8 cellular contexts compared by ENCODE assay signal in genomic region chr3:4302747-4303146, GRCh38. TPM values are rescaled to one million over a fixed set of nuclear protein-coding genes. Genes with fewer than 3 reads are reported as not detected.
DNase-seq lines count a peak whose midpoint lies in the region; ATAC-seq, FAIRE-seq and TF ChIP-seq lines count a peak whose summit lies in the region.

No MANE protein-coding gene starts in this region.

- POLR2A ChIA-PET in GM12878 (lab: Charles Lee) = no interaction called here

- SMC1A ChIA-PET in GM12878 (lab: Charles Lee; ENCODE audit: uncharacterized antibody, unreplicated experiment) = no interaction called here

- in situ Hi-C loops in GM12878 (cut with MboI) = no loop called here

- BruUV-seq in GM12878 (replicated peaks; lab: Mats Ljungman, UMichigan) = no TSS peak

- 55% methylated on average over 11 of the region's 11 CpGs for WGBS in GM12878 (ENCODE audit: insufficient coverage, insufficient replicate concordance, low lambda C conversion rate, missing lambda C conversion rate)
- WGBS in lung, 2 donors = 71 to 82% methylated on average over 11 of the region's 11 CpGs

- H3K36me3 ChIP-seq in GM12878 (ENCODE audit: control insufficient read depth in 2 of 2, insufficient read depth in 2 of 2, low read length in 1 of 2) = no peaks in the 10 kb centered on the region
- H3K36me3 ChIP-seq in lung (ENCODE audit: control insufficient read depth in 2 of 2, insufficient read depth in 2 of 2, low read length in 2 of 2) = no peaks in the 10 kb centered on the region
- H3K36me3 ChIP-seq in uterus = no peaks in the 10 kb centered on the region

- no peak for TF ChIP-seq POLR2A in GM12878 (IDR thresholded peaks at IDR 0.05; ENCODE audit: low read depth, low read length)
- no peak for TF ChIP-seq POLR2A in uterus (IDR thresholded peaks at IDR 0.05)
- no peak for TF ChIP-seq POLR2A in GM18505 (IDR thresholded peaks at IDR 0.05; ENCODE audit: borderline replicate concordance, extremely low read depth, insufficient read depth, insufficient read length)

- no peak for TF ChIP-seq EP300 in GM12878 (IDR thresholded peaks at IDR 0.05; ENCODE audit: borderline replicate concordance in 1 of 2, control insufficient read depth in 1 of 2, low read depth in 2 of 2, low read length in 2 of 2)

- TF ChIP-seq RAD21 in GM12878 (IDR thresholded peaks at IDR 0.05; ENCODE audit: insufficient read depth, low read depth, low read length) = no peak

- ATAC-seq in GM12878 = no peak
- no peak for ATAC-seq in lung (ENCODE audit: insufficient read depth, low FRiP score)
- ATAC-seq in GM21423 (IDR thresholded peaks at IDR 0.05; ENCODE audit: unreplicated experiment) = no peak
- no peak for ATAC-seq in GM18505 (IDR thresholded peaks at IDR 0.05; ENCODE audit: unreplicated experiment)

- DNase-seq in stimulated activated CD4-positive, alpha-beta T cell treated with anti-CD3 and anti-CD28 coated beads, Interleukin-4, amount 100 ng/mL, for 1 hour = peak; percentile 2
- no peak for DNase-seq in stimulated activated CD4-positive, alpha-beta T cell treated with anti-CD3 and anti-CD28 coated beads, Interleukin-12 subunit alpha, Interleukin-12 subunit beta, amount 100 ng/mL, for 4 hours
- no peak for DNase-seq in GM12878 (ENCODE audit: low read depth, low spot score)
- no peak for DNase-seq in lung (ENCODE audit: low spot score)
- peak in 1 of 2 donors; percentile 36 for DNase-seq in uterus
- DNase-seq in GM19240 (ENCODE audit: insufficient read length, low spot score) = no peak

- peaks cover 9% of the 10 kb centered on the region for H3K79me2 ChIP-seq in GM12878 (ENCODE audit: control insufficient read depth, insufficient read depth, low read length)

- TF ChIP-seq CTCF in GM12878 (IDR thresholded peaks at IDR 0.05 in 2 of 3, conservative IDR thresholded peaks at IDR 0.05 in 1 of 3; ENCODE audit: control insufficient read depth in 2 of 3, extremely low read depth in 1 of 3, insufficient read depth in 1 of 3, low read depth in 3 of 3, low read length in 3 of 3) (no peak), lung (IDR thresholded peaks at IDR 0.05; ENCODE audit: control extremely low read depth, extremely low read depth) (no peak), uterus (IDR thresholded peaks at IDR 0.05) (no peak)

- no peak overlapping the region for H3K9ac ChIP-seq in GM12878 (ENCODE audit: control insufficient read depth, insufficient read depth, low read length)

- no peak for FAIRE-seq in GM12878 (lab: Jason Lieb, UNC)

- peak overlapping the region; percentile 93 for H3K27ac ChIP-seq in GM12878 (ENCODE audit: control insufficient read depth, insufficient read depth)
- H3K27ac ChIP-seq in lung (ENCODE audit: low read depth in 1 of 2, low read length in 1 of 2) = peak overlapping the region; percentile 91 to 96
- H3K27ac ChIP-seq in uterus = peak overlapping the region; percentile 95 to 98

- peak overlapping the region; percentile 66 for H3K4me2 ChIP-seq in GM12878 (ENCODE audit: control insufficient read depth, insufficient read depth)

- peaks cover 2% of the 10 kb centered on the region; the same call in 1 of the 3 replicates for H3K9me3 ChIP-seq in GM12878 (replicated peaks; ENCODE audit: control insufficient read depth, insufficient read depth, low read length)
- no peaks in the 10 kb centered on the region for H3K9me3 ChIP-seq in lung (ENCODE audit: control insufficient read depth in 2 of 2, insufficient read depth in 1 of 2, low read length in 1 of 2)
- no peaks in the 10 kb centered on the region for H3K9me3 ChIP-seq in uterus

- RAD21 ChIA-PET in GM12878 (lab: Charles Lee; ENCODE audit: unreplicated experiment) = no interaction called here

- H3K4me3 ChIP-seq in GM12878 (peak overlapping the region; percentile 92), lung (no peak overlapping the region), uterus (peak overlapping the region; percentile 56 to 77)

- peak overlapping the region; percentile 97 for H2AFZ ChIP-seq in GM12878 (ENCODE audit: control insufficient read depth, low read depth, low read length)

- H4K20me1 ChIP-seq in GM12878 (ENCODE audit: control insufficient read depth, insufficient read depth) = no peaks in the 10 kb centered on the region

- H3K27me3 ChIP-seq in GM12878 (replicated peaks in 1 of 2; ENCODE audit: control insufficient read depth in 2 of 2, insufficient read depth in 2 of 2, low read length in 1 of 2) (no peaks in the 10 kb centered on the region), lung (ENCODE audit: control insufficient read depth, insufficient read depth) (no peaks in the 10 kb centered on the region), uterus (no peaks in the 10 kb centered on the region)

- H3K4me1 ChIP-seq in GM12878 (ENCODE audit: control insufficient read depth, insufficient read depth, low read length) (no peaks in the 10 kb centered on the region), lung (ENCODE audit: control insufficient read depth in 2 of 2, insufficient read depth in 2 of 2, low read length in 2 of 2) (peaks cover 4 to 5% of the 10 kb centered on the region in 2 donors), uterus (peaks cover 11 to 12% of the 10 kb centered on the region in 2 donors)

- intact Hi-C loops in GM12878 (cut with micrococcal nuclease; ENCODE audit: unreplicated experiment) (no loop called here), uterus (cut with DNase I; ENCODE audit: low total_unique reads) (no loop called here)

- CTCF ChIA-PET in GM12878 (lab: Yijun Ruan, JAX) = no interaction called here

TF ChIP-seq in GM12878, 131 proteins besides CTCF, POLR2A, EP300 and RAD21:
- TF ChIP-seq SREBF1 (IDR thresholded peaks at IDR 0.05; ENCODE audit: low read length) (no peak), NBN (IDR thresholded peaks at IDR 0.05) (no peak), MTA3 (IDR thresholded peaks at IDR 0.05; ENCODE audit: borderline replicate concordance, low read length) (no peak), RBBP5 (conservative IDR thresholded peaks at IDR 0.05) (no peak), POU2F2 (IDR thresholded peaks at IDR 0.05; ENCODE audit: borderline replicate concordance, low read depth, low read length) (no peak), MXI1 (IDR thresholded peaks at IDR 0.05; ENCODE audit: low read depth, low read length) (no peak), SIN3A (IDR thresholded peaks at IDR 0.05; ENCODE audit: low read depth, low read length) (no peak), ETV6 (conservative IDR thresholded peaks at IDR 0.05 in 1 of 2, IDR thresholded peaks at IDR 0.05 in 1 of 2; ENCODE audit: borderline replicate concordance in 1 of 2, low read depth in 1 of 2) (no peak), HDAC6 (IDR thresholded peaks at IDR 0.05; ENCODE audit: unreplicated experiment) (no peak), KAT2A (conservative IDR thresholded peaks at IDR 0.05; ENCODE audit: control insufficient read depth, low read depth, low read length) (no peak), POLR2AphosphoS5 (IDR thresholded peaks at IDR 0.05; ENCODE audit: low read length) (no peak), EED (IDR thresholded peaks at IDR 0.05; ENCODE audit: low read depth) (no peak), E2F4 (IDR thresholded peaks at IDR 0.05; ENCODE audit: low read depth, low read length) (no peak), ELK1 (IDR thresholded peaks at IDR 0.05; ENCODE audit: low read depth, low read length) (no peak), NFIC (IDR thresholded peaks at IDR 0.05; ENCODE audit: low read depth, low read length) (no peak)

RNA-seq across cellular contexts. Expression of gene SETMAR, which starts 0.4 kb away (rescaled TPM):
- total RNA-seq in GM12878 (2013; cell fraction: nucleolus; rRNA removed) = 20.2 and 24.5 TPM in 2 replicates
- total RNA-seq in GM12878 (2014; rRNA removed) (21.0 and 22.6 TPM in 2 replicates), GM12878 (2014; rRNA removed; fragmentation: Illumina TruSeq; extraction: Trizol) (20.4 and 21.1 TPM in 2 replicates), GM12878 (2021) (17.0 and 20.1 TPM in 2 replicates), lung (10 to 100 TPM; 12.2 to 22.5 TPM), uterus (10 to 100 TPM; 32.3 to 37.6 (median 36.2) TPM)
- polyA plus RNA-seq in GM12878 (2011; ENCODE audit: low read depth) = 9.2 TPM
- polyA plus RNA-seq in GM12878 (2011; rRNA removed) (20.5 and 21.0 TPM in 2 replicates), GM12878 (2014; fragmentation: Illumina TruSeq; extraction: Trizol) (24.6 and 25.1 TPM in 2 replicates), GM12878 (2014; fragmentation: Nextera tagmentation; extraction: Ambion mirVana) (10 to 100 TPM in 1 of 2 experiments, 1 to 10 TPM in 1; 7.1 to 11.6 TPM), GM12878 (2014; rRNA removed) (17.8 TPM in 2 replicates), GM12878 (2016; fragmentation: Nextera tagmentation; extraction: Ambion mirVana) (10 to 100 TPM; 19.9 to 23.6 TPM), lung (10 to 100 TPM in 1 of 2 donors, 1 to 10 TPM in 1; 8.1 to 12.1 TPM)
- polyA plus RNA-seq in GM12878 (2011; cell fraction: cytosol; rRNA removed) = 13.6 and 13.9 TPM in 2 replicates
- polyA plus RNA-seq in GM12878 (2011; cell fraction: nucleus; rRNA removed) = 23.2 and 28.8 TPM in 2 replicates
- 9.8 and 11.5 TPM in 2 replicates for polyA plus RNA-seq in GM12878 (2012)
- polyA minus RNA-seq in GM12878 (2011; rRNA and poly(A)+ RNA removed) = 24.0 and 36.6 TPM in 2 replicates
- polyA minus RNA-seq in GM12878 (2011; cell fraction: cytosol; rRNA and poly(A)+ RNA removed) = 6.4 and 7.6 TPM in 2 replicates
- polyA minus RNA-seq in GM12878 (2011; cell fraction: nucleus; rRNA and poly(A)+ RNA removed) = 20.8 and 41.3 TPM in 2 replicates
